Comparison of ENCODE assay signal across 1 cellular context in the genomic region with DNA sequence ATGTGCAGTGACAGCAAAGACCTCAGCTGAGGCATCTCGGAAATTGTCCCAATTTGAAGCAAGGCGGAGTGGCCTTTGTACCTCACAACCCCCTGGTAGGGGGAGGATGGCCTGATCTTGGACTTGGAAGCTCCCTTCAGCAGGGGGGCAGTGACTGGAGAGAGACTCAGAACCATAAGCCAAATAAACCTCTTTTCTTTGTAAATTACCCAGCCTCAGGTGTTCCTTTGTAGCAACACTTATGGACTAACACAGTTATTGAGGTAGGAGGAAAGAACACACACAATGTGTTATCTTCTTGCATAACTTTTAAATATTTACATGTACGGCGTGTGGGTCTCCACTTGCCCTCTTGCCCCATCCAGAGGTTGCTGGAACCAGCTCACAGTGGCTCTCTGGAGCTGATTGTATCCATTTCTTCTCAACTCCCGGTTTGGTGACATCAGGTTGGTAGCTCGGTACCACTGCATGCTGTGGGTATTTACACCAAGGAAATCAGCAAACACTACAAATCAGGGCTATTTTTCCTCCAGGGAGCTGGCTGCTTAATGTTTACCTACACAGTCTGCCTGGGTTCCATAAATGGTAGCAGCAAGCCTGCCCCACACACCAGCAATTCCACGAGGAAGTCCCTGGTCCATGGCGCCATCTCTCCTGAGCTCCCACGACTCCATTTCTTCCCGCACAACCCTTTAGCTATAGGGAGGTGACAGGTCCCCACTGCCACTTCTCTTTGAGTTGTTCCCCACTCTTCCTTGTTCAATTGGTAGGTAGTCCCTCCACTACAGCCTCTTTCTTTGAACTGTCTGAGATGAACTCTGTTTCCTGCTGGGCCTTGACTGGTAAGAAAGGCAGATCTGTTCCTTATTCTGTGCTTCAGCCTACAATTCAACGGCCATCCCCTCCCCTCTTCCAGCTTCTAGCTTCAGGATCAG.
TF ChIP-seq lines count a peak whose summit lies in the region.

No MANE protein-coding gene starts in this region.

TF ChIP-seq in HepG2, 621 proteins besides CTCF, POLR2A, EP300 and RAD21 (continued from another document and continues in another):
- TF ChIP-seq, protein P1, sequence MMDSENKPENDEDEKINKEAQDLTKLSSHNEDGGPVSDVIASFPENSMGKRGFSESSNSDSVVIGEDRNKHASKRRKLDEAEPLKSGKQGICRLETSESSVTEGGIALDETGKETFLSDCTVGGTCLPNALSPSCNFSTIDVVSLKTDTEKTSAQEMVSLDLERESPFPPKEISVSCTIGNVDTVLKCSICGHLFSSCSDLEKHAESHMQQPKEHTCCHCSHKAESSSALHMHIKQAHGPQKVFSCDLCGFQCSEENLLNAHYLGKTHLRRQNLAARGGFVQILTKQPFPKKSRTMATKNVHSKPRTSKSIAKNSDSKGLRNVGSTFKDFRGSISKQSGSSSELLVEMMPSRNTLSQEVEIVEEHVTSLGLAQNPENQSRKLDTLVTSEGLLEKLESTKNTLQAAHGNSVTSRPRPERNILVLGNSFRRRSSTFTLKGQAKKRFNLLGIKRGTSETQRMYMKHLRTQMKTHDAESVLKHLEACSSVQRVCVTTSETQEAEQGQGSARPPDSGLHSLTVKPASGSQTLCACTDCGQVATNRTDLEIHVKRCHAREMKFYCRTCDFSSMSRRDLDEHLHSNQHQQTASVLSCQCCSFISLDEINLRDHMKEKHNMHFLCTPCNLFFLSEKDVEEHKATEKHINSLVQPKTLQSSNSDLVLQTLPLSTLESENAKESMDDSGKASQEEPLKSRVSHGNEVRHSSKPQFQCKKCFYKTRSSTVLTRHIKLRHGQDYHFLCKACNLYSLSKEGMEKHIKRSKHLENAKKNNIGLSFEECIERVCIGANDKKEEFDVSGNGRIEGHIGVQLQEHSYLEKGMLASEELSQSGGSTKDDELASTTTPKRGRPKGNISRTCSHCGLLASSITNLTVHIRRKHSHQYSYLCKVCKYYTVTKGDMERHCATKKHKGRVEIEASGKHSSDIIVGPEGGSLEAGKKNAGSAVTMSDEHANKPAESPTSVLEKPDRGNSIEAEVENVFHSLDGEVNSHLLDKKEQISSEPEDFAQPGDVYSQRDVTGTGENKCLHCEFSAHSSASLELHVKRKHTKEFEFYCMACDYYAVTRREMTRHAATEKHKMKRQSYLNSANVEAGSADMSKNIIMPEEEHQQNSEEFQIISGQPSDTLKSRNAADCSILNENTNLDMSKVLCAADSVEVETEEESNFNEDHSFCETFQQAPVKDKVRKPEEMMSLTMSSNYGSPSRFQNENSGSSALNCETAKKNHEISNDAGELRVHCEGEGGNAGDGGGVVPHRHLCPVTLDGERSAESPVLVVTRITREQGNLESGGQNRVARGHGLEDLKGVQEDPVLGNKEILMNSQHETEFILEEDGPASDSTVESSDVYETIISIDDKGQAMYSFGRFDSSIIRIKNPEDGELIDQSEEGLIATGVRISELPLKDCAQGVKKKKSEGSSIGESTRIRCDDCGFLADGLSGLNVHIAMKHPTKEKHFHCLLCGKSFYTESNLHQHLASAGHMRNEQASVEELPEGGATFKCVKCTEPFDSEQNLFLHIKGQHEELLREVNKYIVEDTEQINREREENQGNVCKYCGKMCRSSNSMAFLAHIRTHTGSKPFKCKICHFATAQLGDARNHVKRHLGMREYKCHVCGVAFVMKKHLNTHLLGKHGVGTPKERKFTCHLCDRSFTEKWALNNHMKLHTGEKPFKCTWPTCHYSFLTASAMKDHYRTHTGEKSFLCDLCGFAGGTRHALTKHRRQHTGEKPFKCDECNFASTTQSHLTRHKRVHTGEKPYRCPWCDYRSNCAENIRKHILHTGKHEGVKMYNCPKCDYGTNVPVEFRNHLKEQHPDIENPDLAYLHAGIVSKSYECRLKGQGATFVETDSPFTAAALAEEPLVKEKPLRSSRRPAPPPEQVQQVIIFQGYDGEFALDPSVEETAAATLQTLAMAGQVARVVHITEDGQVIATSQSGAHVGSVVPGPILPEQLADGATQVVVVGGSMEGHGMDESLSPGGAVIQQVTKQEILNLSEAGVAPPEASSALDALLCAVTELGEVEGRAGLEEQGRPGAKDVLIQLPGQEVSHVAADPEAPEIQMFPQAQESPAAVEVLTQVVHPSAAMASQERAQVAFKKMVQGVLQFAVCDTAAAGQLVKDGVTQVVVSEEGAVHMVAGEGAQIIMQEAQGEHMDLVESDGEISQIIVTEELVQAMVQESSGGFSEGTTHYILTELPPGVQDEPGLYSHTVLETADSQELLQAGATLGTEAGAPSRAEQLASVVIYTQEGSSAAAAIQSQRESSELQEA (CRISPR knock-in tag; IDR thresholded peaks at IDR 0.05; ENCODE audit: not compliant biosample characterization): no peak
- no peak for TF ChIP-seq ATF3 (CRISPR knock-in tag; IDR thresholded peaks at IDR 0.05)
- TF ChIP-seq SCMH1 (CRISPR knock-in tag; IDR thresholded peaks at IDR 0.05; ENCODE audit: borderline replicate concordance): no peak
- TF ChIP-seq IKZF1 (IDR thresholded peaks at IDR 0.05): no peak
- TF ChIP-seq, protein P2, sequence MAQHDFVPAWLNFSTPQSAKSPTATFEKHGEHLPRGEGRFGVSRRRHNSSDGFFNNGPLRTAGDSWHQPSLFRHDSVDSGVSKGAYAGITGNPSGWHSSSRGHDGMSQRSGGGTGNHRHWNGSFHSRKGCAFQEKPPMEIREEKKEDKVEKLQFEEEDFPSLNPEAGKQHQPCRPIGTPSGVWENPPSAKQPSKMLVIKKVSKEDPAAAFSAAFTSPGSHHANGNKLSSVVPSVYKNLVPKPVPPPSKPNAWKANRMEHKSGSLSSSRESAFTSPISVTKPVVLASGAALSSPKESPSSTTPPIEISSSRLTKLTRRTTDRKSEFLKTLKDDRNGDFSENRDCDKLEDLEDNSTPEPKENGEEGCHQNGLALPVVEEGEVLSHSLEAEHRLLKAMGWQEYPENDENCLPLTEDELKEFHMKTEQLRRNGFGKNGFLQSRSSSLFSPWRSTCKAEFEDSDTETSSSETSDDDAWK (CRISPR knock-in tag; IDR thresholded peaks at IDR 0.05): no peak
- 0 out of 2 replicates have a peak, but pooled peaks have one; percentile 34 for TF ChIP-seq SRF (IDR thresholded peaks at IDR 0.05; ENCODE audit: low read depth, low read length)
- no peak for TF ChIP-seq ZFP36 (IDR thresholded peaks at IDR 0.05; ENCODE audit: borderline replicate concordance, low read depth, low read length, partially characterized antibody)
- TF ChIP-seq JDP2 (CRISPR knock-in tag; IDR thresholded peaks at IDR 0.05; ENCODE audit: borderline replicate concordance): no peak
- no peak for TF ChIP-seq ZNF24 (IDR thresholded peaks at IDR 0.05)
- no peak for TF ChIP-seq SUZ12 (IDR thresholded peaks at IDR 0.05; ENCODE audit: low read depth, low read length)
- TF ChIP-seq ZNF7 (CRISPR knock-in tag; IDR thresholded peaks at IDR 0.05): no peak; the same call in 1 of the 2 replicates
- peak; percentile 52; the same call in 1 of the 2 replicates for TF ChIP-seq ZNF691 (CRISPR knock-in tag; IDR thresholded peaks at IDR 0.05; ENCODE audit: borderline replicate concordance, low read depth)
- no peak for TF ChIP-seq ZNF17 (CRISPR knock-in tag; IDR thresholded peaks at IDR 0.05)
- TF ChIP-seq ZNF607 (CRISPR knock-in tag; IDR thresholded peaks at IDR 0.05; ENCODE audit: borderline replicate concordance): no peak
- no peak for TF ChIP-seq SP4 (CRISPR knock-in tag; IDR thresholded peaks at IDR 0.05)
- 0 out of 2 replicates have a peak, but pooled peaks have one; percentile 11 for TF ChIP-seq ZFX (CRISPR knock-in tag; IDR thresholded peaks at IDR 0.05; ENCODE audit: low read depth)
- TF ChIP-seq HHEX (CRISPR knock-in tag; IDR thresholded peaks at IDR 0.05): no peak
- peak; percentile 69; the same call in 1 of the 2 replicates for TF ChIP-seq FOXC1 (CRISPR knock-in tag; IDR thresholded peaks at IDR 0.05; ENCODE audit: borderline replicate concordance)
- TF ChIP-seq CHCHD3 (CRISPR knock-in tag; IDR thresholded peaks at IDR 0.05): no peak
- no peak for TF ChIP-seq CBX1 (IDR thresholded peaks at IDR 0.05; ENCODE audit: low read depth)
- TF ChIP-seq TBX3 (IDR thresholded peaks at IDR 0.05; ENCODE audit: borderline replicate concordance): peak; percentile 45
- no peak for TF ChIP-seq MAFF (IDR thresholded peaks at IDR 0.05; ENCODE audit: low read depth, low read length)
- no peak for TF ChIP-seq JUNB (CRISPR knock-in tag; IDR thresholded peaks at IDR 0.05; ENCODE audit: borderline replicate concordance)
- no peak for TF ChIP-seq ZNF256 (CRISPR knock-in tag; conservative IDR thresholded peaks at IDR 0.05)
- TF ChIP-seq IRF2 (CRISPR knock-in tag; IDR thresholded peaks at IDR 0.05): peak; percentile 50; the same call in 1 of the 2 replicates
- 0 out of 2 replicates have a peak, but pooled peaks have one; percentile 28 for TF ChIP-seq ZNF317 (CRISPR knock-in tag; IDR thresholded peaks at IDR 0.05)
- peak; percentile 90 for TF ChIP-seq CEBPB (IDR thresholded peaks at IDR 0.05; ENCODE audit: borderline replicate concordance, low read depth, low read length)
- no peak for TF ChIP-seq NFATC3 (CRISPR knock-in tag; IDR thresholded peaks at IDR 0.05)
- peak; percentile 63; the same call in 1 of the 2 replicates for TF ChIP-seq ATF2 (CRISPR knock-in tag; IDR thresholded peaks at IDR 0.05)
- TF ChIP-seq ISX (CRISPR knock-in tag; conservative IDR thresholded peaks at IDR 0.05): no peak
- no peak for TF ChIP-seq NFYB (CRISPR knock-in tag; IDR thresholded peaks at IDR 0.05)
- no peak for TF ChIP-seq ZNF660 (CRISPR knock-in tag; IDR thresholded peaks at IDR 0.05; ENCODE audit: borderline replicate concordance, low read depth)
- TF ChIP-seq, protein P3, sequence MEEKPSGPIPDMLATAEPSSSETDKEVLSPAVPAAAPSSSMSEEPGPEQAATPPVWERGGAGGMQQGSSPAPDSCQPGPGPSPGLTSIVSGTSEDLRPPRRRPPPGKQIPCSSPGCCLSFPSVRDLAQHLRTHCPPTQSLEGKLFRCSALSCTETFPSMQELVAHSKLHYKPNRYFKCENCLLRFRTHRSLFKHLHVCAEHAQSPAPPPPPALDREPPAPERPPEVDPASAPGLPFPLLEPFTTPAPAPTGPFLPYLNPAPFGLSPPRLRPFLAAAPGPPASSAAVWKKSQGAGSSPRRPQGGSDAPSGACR (CRISPR knock-in tag; IDR thresholded peaks at IDR 0.05): peak; percentile 66; the same call in 1 of the 2 replicates
- TF ChIP-seq RXRA (CRISPR knock-in tag; IDR thresholded peaks at IDR 0.05): 0 out of 2 replicates have a peak, but pooled peaks have one; percentile 63
- no peak for TF ChIP-seq DBP (CRISPR knock-in tag; IDR thresholded peaks at IDR 0.05; ENCODE audit: not compliant biosample characterization)
- TF ChIP-seq, protein P4, sequence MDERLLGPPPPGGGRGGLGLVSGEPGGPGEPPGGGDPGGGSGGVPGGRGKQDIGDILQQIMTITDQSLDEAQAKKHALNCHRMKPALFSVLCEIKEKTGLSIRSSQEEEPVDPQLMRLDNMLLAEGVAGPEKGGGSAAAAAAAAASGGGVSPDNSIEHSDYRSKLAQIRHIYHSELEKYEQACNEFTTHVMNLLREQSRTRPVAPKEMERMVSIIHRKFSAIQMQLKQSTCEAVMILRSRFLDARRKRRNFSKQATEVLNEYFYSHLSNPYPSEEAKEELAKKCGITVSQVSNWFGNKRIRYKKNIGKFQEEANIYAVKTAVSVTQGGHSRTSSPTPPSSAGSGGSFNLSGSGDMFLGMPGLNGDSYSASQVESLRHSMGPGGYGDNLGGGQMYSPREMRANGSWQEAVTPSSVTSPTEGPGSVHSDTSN (CRISPR knock-in tag; IDR thresholded peaks at IDR 0.05): no peak
- TF ChIP-seq, protein P5, sequence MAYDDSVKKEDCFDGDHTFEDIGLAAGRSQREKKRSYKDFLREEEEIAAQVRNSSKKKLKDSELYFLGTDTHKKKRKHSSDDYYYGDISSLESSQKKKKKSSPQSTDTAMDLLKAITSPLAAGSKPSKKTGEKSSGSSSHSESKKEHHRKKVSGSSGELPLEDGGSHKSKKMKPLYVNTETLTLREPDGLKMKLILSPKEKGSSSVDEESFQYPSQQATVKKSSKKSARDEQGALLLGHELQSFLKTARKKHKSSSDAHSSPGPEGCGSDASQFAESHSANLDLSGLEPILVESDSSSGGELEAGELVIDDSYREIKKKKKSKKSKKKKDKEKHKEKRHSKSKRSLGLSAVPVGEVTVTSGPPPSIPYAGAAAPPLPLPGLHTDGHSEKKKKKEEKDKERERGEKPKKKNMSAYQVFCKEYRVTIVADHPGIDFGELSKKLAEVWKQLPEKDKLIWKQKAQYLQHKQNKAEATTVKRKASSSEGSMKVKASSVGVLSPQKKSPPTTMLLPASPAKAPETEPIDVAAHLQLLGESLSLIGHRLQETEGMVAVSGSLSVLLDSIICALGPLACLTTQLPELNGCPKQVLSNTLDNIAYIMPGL (CRISPR knock-in tag; IDR thresholded peaks at IDR 0.05; ENCODE audit: borderline replicate concordance in 1 of 2, low read depth in 1 of 2): peak in 1 of 2 experiments; percentile 61; a peak in 1 of 4 replicates
- no peak for TF ChIP-seq TIGD3 (CRISPR knock-in tag; IDR thresholded peaks at IDR 0.05; ENCODE audit: borderline replicate concordance)
- TF ChIP-seq ZNF614 (CRISPR knock-in tag; IDR thresholded peaks at IDR 0.05; ENCODE audit: borderline replicate concordance): 0 out of 2 replicates have a peak, but pooled peaks have one; percentile 24
